18 cellular contexts compared by ENCODE assay signal in genomic region chr9:70058569-70059161, GRCh38. TPM values are rescaled to one million over a fixed set of nuclear protein-coding genes. Genes with fewer than 3 reads are reported as not detected.
"Had no signal": no experiment of that assay in that cellular context is flagged by ENCODE, and none has a peak within 500 bp of the region (broad histone marks: within the 10 kb centered on the region; RNA-seq: fewer than 3 reads in every experiment).

No MANE protein-coding gene starts in this region.

- H3K27ac ChIP-seq: foreskin keratinocyte, psoas muscle had no signal

- H3K27me3 ChIP-seq: breast epithelium, foreskin keratinocyte had no signal

- H3K4me1 ChIP-seq: breast epithelium had no signal

- ATAC-seq: activated T-cell treated with anti-CD3 and anti-CD28 coated beads, Interleukin-2, amount 50 U/mL, for 4 hours; effector memory CD8-positive, alpha-beta T cell; foreskin keratinocyte; left lobe of liver; stimulated activated naive B cell treated with anti-CD40 and anti-IgM and Interleukin-4, amounts not matched to agents 10 μg/mL and 1 μg/mL and 100 μg/mL, for 72 hours had no signal

- DNase-seq: activated CD4-positive, alpha-beta T cell treated with anti-CD3 and anti-CD28 coated beads, Interleukin-2, amount 10 ng/mL, durations not matched to agents 24 days and 14 days; activated CD8-positive, alpha-beta memory T cell treated with anti-CD3 and anti-CD28 coated beads, Interleukin-2, amount 50 U/mL, for 4 hours; activated naive CD4-positive, alpha-beta T cell treated with anti-CD3 and anti-CD28 coated beads, Interleukin-2, amount 10 ng/mL, durations not matched to agents 7 days and 5 days; activated T-cell treated with anti-CD3 and anti-CD28 coated beads, Interleukin-2, amount 50 U/mL, for 4 hours; aorta; cerebellar nuclear complex; dermis blood vessel endothelial cell; effector memory CD8-positive, alpha-beta T cell; foreskin keratinocyte; hypothalamus; islet precursor cell; psoas muscle; stimulated activated naive B cell treated with anti-CD40 and anti-IgM and Interleukin-4, amounts not matched to agents 10 μg/mL and 1 μg/mL and 100 μg/mL, for 72 hours; T-helper 1 cell; T-helper 9 cell; trophoblast cell had no signal

- H3K4me3 ChIP-seq: breast epithelium, psoas muscle had no signal

- H3K9me3 ChIP-seq: breast epithelium, psoas muscle had no signal

- H3K36me3 ChIP-seq: breast epithelium had no signal

RNA-seq across cellular contexts. Expression of gene MAMDC2, which starts 15.0 kb away (rescaled TPM):
- total RNA-seq: activated CD4-positive, alpha-beta T cell treated with anti-CD3 and anti-CD28 coated beads, Interleukin-2, amount 10 ng/mL, durations not matched to agents 24 days and 14 days; activated T-cell treated with anti-CD3 and anti-CD28 coated beads, Interleukin-2, amount 50 U/mL, for 4 hours had no signal
